ENCODE assay signal across 1 cellular context in genomic region chr1:161020573-161021167, GRCh38.
TF ChIP-seq lines count a peak whose summit lies in the region.

Gene F11R, minus strand, starts transcription at chr1:161021152. Its CDS starts 79 bp downstream, at chr1:161021073.

TF ChIP-seq in HepG2, 621 proteins besides CTCF, POLR2A, EP300 and RAD21 (continued from another document and continues in another):
- TF ChIP-seq SYNCRIP (IDR thresholded peaks at IDR 0.05; ENCODE audit: insufficient read depth, low read depth, low read length), result no peak
- peak; percentile 55 for TF ChIP-seq PRPF4 (IDR thresholded peaks at IDR 0.05; ENCODE audit: low read depth, low read length, poor library complexity, severe bottlenecking)
- no peak for TF ChIP-seq RFX3 (CRISPR knock-in tag; IDR thresholded peaks at IDR 0.05)
- no peak for TF ChIP-seq ZNF451 (CRISPR knock-in tag; IDR thresholded peaks at IDR 0.05)
- no peak; the same call in 1 of the 2 replicates for TF ChIP-seq ZNF362 (CRISPR knock-in tag; IDR thresholded peaks at IDR 0.05; ENCODE audit: borderline replicate concordance)
- TF ChIP-seq HNRNPH1 (optimal IDR thresholded peaks at IDR 0.05; ENCODE audit: low read depth, low read length), result no peak
- TF ChIP-seq ZNF234 (CRISPR knock-in tag; conservative IDR thresholded peaks at IDR 0.05), result no peak
- TF ChIP-seq DMTF1 (CRISPR knock-in tag; IDR thresholded peaks at IDR 0.05), result no peak
- TF ChIP-seq PRDM4 (CRISPR knock-in tag; IDR thresholded peaks at IDR 0.05; ENCODE audit: borderline replicate concordance), result no peak
- TF ChIP-seq ZBTB26 (CRISPR knock-in tag; IDR thresholded peaks at IDR 0.05; ENCODE audit: borderline replicate concordance), result no peak
- 0 out of 2 replicates have a peak, but pooled peaks have one; percentile 15 for TF ChIP-seq ZNF292 (CRISPR knock-in tag; IDR thresholded peaks at IDR 0.05; ENCODE audit: borderline replicate concordance, low read depth)
- peak; percentile 76; the same call in 1 of the 2 replicates for TF ChIP-seq ZNF724P (CRISPR knock-in tag; IDR thresholded peaks at IDR 0.05; ENCODE audit: borderline replicate concordance)
- TF ChIP-seq SAP130 (CRISPR knock-in tag; IDR thresholded peaks at IDR 0.05; ENCODE audit: low read depth), result peak; percentile 65
- TF ChIP-seq MYPOP (CRISPR knock-in tag; IDR thresholded peaks at IDR 0.05), result no peak
- TF ChIP-seq ZBTB46 (CRISPR knock-in tag; IDR thresholded peaks at IDR 0.05; ENCODE audit: borderline replicate concordance), result no peak
- TF ChIP-seq ELF4 (CRISPR knock-in tag; IDR thresholded peaks at IDR 0.05; ENCODE audit: borderline replicate concordance), result no peak
- TF ChIP-seq ZBTB4 (CRISPR knock-in tag; IDR thresholded peaks at IDR 0.05; ENCODE audit: borderline replicate concordance), result peak; percentile 64; the same call in 1 of the 2 replicates
- no peak for TF ChIP-seq SMC3 (IDR thresholded peaks at IDR 0.05; ENCODE audit: low read length)
- no peak for TF ChIP-seq ARID5B (CRISPR knock-in tag; IDR thresholded peaks at IDR 0.05)
- TF ChIP-seq ETV6 (CRISPR knock-in tag; conservative IDR thresholded peaks at IDR 0.05), result no peak
- TF ChIP-seq SNRNP70 (IDR thresholded peaks at IDR 0.05; ENCODE audit: low read depth, low read length), result no peak
- no peak for TF ChIP-seq PLSCR1 (CRISPR knock-in tag; IDR thresholded peaks at IDR 0.05; ENCODE audit: borderline replicate concordance)
- no peak for TF ChIP-seq ZNF816 (CRISPR knock-in tag; IDR thresholded peaks at IDR 0.05; ENCODE audit: borderline replicate concordance)
- TF ChIP-seq ZSCAN22 (CRISPR knock-in tag; IDR thresholded peaks at IDR 0.05), result no peak
- no peak for TF ChIP-seq ZNF501 (CRISPR knock-in tag; IDR thresholded peaks at IDR 0.05)
- no peak for TF ChIP-seq E2F5 (CRISPR knock-in tag; conservative IDR thresholded peaks at IDR 0.05)
- TF ChIP-seq ZMYM4 (CRISPR knock-in tag; IDR thresholded peaks at IDR 0.05), result no peak
- TF ChIP-seq FLYWCH1 (CRISPR knock-in tag; IDR thresholded peaks at IDR 0.05), result no peak
- 0 out of 2 replicates have a peak, but pooled peaks have one; percentile 58 for TF ChIP-seq ZFP82 (CRISPR knock-in tag; IDR thresholded peaks at IDR 0.05; ENCODE audit: borderline replicate concordance)
- peak; percentile 84 for TF ChIP-seq ZNF777 (CRISPR knock-in tag; IDR thresholded peaks at IDR 0.05)
- TF ChIP-seq ZNF337 (CRISPR knock-in tag; IDR thresholded peaks at IDR 0.05; ENCODE audit: borderline replicate concordance, low read depth), result no peak
